ENCODE assay signal across 31 cellular contexts in genomic region chr1:167748901-167749300, GRCh38. TPM values are rescaled to one million over a fixed set of nuclear protein-coding genes. Genes with fewer than 3 reads are reported as not detected.
DNase-seq lines count a peak whose midpoint lies in the region; ATAC-seq and TF ChIP-seq lines count a peak whose summit lies in the region.
"Had no signal": no experiment of that assay in that cellular context is flagged by ENCODE, and none has a peak within 500 bp of the region (broad histone marks: within the 10 kb centered on the region; RNA-seq: fewer than 3 reads in every experiment).

No MANE protein-coding gene starts in this region.

- peaks cover 100% of the 10 kb centered on the region for H3K79me2 ChIP-seq in SK-N-SH (ENCODE audit: insufficient read depth)

- no peaks in the 10 kb centered on the region for H3K36me3 Mint-ChIP-seq in memory B cell
- H3K36me3 Mint-ChIP-seq: CD4-positive, alpha-beta memory T cell; naive B cell had no signal

- H3K9me3 Mint-ChIP-seq in memory B cell: no peaks in the 10 kb centered on the region
- H3K9me3 Mint-ChIP-seq: CD4-positive, alpha-beta memory T cell; naive B cell; stimulated activated naive CD8-positive, alpha-beta T cell treated with anti-CD3 and anti-CD28 coated beads, Interleukin-15, amount 100 ng/mL, for 72 hours had no signal

- POLR2A ChIA-PET in SK-N-SH (lab: Yijun Ruan, JAX): no interaction called here

- CTCF ChIA-PET in SK-N-SH (lab: Yijun Ruan, JAX): no interaction called here

- peaks cover 36% of the 10 kb centered on the region for H4K20me1 ChIP-seq in SK-N-SH (ENCODE audit: insufficient read depth)

- H3K4me1 Mint-ChIP-seq in memory B cell: peaks cover 33% of the 10 kb centered on the region

- H3K4me1 ChIP-seq in SK-N-SH (ENCODE audit: control insufficient read depth in 1 of 2, insufficient read depth in 2 of 2, low read depth in 1 of 2, low read length in 1 of 2) (peaks cover 21 to 23% of the 10 kb centered on the region in 2 experiments; a peak in 3 of 4 replicates), subcutaneous abdominal adipose tissue (ENCODE audit: control insufficient read depth in 5 of 5, insufficient read depth in 5 of 5, low read length in 5 of 5) (peaks cover 5 to 35% (median 18%) of the 10 kb centered on the region in 5 donors)

- TF ChIP-seq EP300 in SK-N-SH (IDR thresholded peaks at IDR 0.05; ENCODE audit: borderline replicate concordance in 1 of 2, low read depth in 1 of 2, low read length in 1 of 2): no peak

- H3K9me2 ChIP-seq in SK-N-SH: no peaks in the 10 kb centered on the region

- ATAC-seq in SK-N-SH treated with all-trans-retinoic acid at 6 μM for 48 hours (no peak; the same call in 2 of the 3 replicates), memory B cell (ENCODE audit: low read depth) (no peak), GM18867 (IDR thresholded peaks at IDR 0.05; ENCODE audit: unreplicated experiment) (no peak)
- ATAC-seq: activated CD4-positive, alpha-beta T cell treated with anti-CD3 and anti-CD28 coated beads for 36 hours; activated CD8-positive, alpha-beta T cell treated with anti-CD3 and anti-CD28 coated beads, Interleukin-2, amount 10 ng/mL, durations not matched to agents 7 days and 5 days; foreskin keratinocyte; heart right ventricle; left lung; stimulated activated naive CD8-positive, alpha-beta T cell treated with anti-CD3 and anti-CD28 coated beads, Interleukin-15, amount 100 ng/mL, for 72 hours; T-helper 17 cell had no signal

- H2AFZ ChIP-seq in SK-N-SH (ENCODE audit: low read depth): no peak overlapping the region

- no peak for TF ChIP-seq CTCF in SK-N-SH (IDR thresholded peaks at IDR 0.05)

- H3K27ac ChIP-seq in SK-N-SH (ENCODE audit: low read depth in 2 of 2, low read length in 1 of 2) (peak overlapping the region; percentile 8 to 64; a peak in 2 of 4 replicates), subcutaneous abdominal adipose tissue (ENCODE audit: low read depth, low read length) (peak overlapping the region; percentile 14)
- H3K27ac ChIP-seq: brain microvascular endothelial cell, epithelial cell of prostate, foreskin keratinocyte, heart right ventricle, left lung, tibial artery had no signal

- H3K9ac ChIP-seq in SK-N-SH (no peak overlapping the region), subcutaneous abdominal adipose tissue (ENCODE audit: low read length in 5 of 5) (no peak overlapping the region)

- H3K4me3 ChIP-seq in SK-N-SH (ENCODE audit: low read depth in 2 of 2, low read length in 1 of 2): no peak overlapping the region
- no peak overlapping the region for H3K4me3 ChIP-seq in subcutaneous abdominal adipose tissue (ENCODE audit: low read depth in 1 of 5, low read length in 5 of 5)
- H3K4me3 ChIP-seq: heart right ventricle, left lung, tibial artery had no signal

- H3K4me3 Mint-ChIP-seq in memory B cell: no peak overlapping the region
- H3K4me3 Mint-ChIP-seq: activated CD4-positive, alpha-beta T cell treated with anti-CD3 and anti-CD28 coated beads for 36 hours; activated CD8-positive, alpha-beta T cell treated with anti-CD3 and anti-CD28 coated beads, Interleukin-2, amount 10 ng/mL, durations not matched to agents 7 days and 5 days; CD4-positive, alpha-beta memory T cell; naive B cell; stimulated activated naive CD8-positive, alpha-beta T cell treated with anti-CD3 and anti-CD28 coated beads, Interleukin-15, amount 100 ng/mL, for 72 hours; T-helper 17 cell had no signal

- peak overlapping the region; percentile 72 for H3K27ac Mint-ChIP-seq in memory B cell
- H3K27ac Mint-ChIP-seq: activated CD4-positive, alpha-beta T cell treated with anti-CD3 and anti-CD28 coated beads for 36 hours; activated CD8-positive, alpha-beta T cell treated with anti-CD3 and anti-CD28 coated beads, Interleukin-2, amount 10 ng/mL, durations not matched to agents 7 days and 5 days; CD4-positive, alpha-beta memory T cell; stimulated activated naive CD8-positive, alpha-beta T cell treated with anti-CD3 and anti-CD28 coated beads, Interleukin-15, amount 100 ng/mL, for 72 hours; T-helper 17 cell had no signal

- H3F3A ChIP-seq in SK-N-SH (replicated peaks; ENCODE audit: insufficient read depth): peaks cover 5% of the 10 kb centered on the region

- no peak for TF ChIP-seq RAD21 in SK-N-SH (IDR thresholded peaks at IDR 0.05; ENCODE audit: low read length)

- H3K36me3 ChIP-seq in SK-N-SH (replicated peaks in 1 of 2; ENCODE audit: control insufficient read depth in 1 of 2, insufficient read depth in 2 of 2, low read length in 1 of 2) (no peaks in the 10 kb centered on the region), subcutaneous abdominal adipose tissue (ENCODE audit: control insufficient read depth in 5 of 5, insufficient read depth in 5 of 5, low read length in 5 of 5) (no peaks in the 10 kb centered on the region)
- H3K36me3 ChIP-seq: brain microvascular endothelial cell, heart right ventricle, left lung, tibial artery had no signal

- no peaks in the 10 kb centered on the region for H3K9me3 ChIP-seq in SK-N-SH
- no peaks in the 10 kb centered on the region for H3K9me3 ChIP-seq in subcutaneous abdominal adipose tissue (ENCODE audit: control insufficient read depth in 5 of 5, low read length in 5 of 5)
- H3K9me3 ChIP-seq: heart right ventricle, left lung, tibial artery had no signal

- H3K27me3 ChIP-seq in SK-N-SH (ENCODE audit: insufficient read depth) (no peaks in the 10 kb centered on the region), subcutaneous abdominal adipose tissue (ENCODE audit: control insufficient read depth in 5 of 5, insufficient read depth in 4 of 5, low read length in 5 of 5) (no peaks in the 10 kb centered on the region)
- H3K27me3 ChIP-seq: brain microvascular endothelial cell, foreskin keratinocyte, heart right ventricle, left lung, tibial artery had no signal

- H3K4me2 ChIP-seq in SK-N-SH: no peak overlapping the region

- H3K27me3 Mint-ChIP-seq in memory B cell: no peaks in the 10 kb centered on the region
- H3K27me3 Mint-ChIP-seq: activated CD4-positive, alpha-beta T cell treated with anti-CD3 and anti-CD28 coated beads for 36 hours; CD4-positive, alpha-beta memory T cell; naive B cell; stimulated activated naive CD8-positive, alpha-beta T cell treated with anti-CD3 and anti-CD28 coated beads, Interleukin-15, amount 100 ng/mL, for 72 hours; T-helper 17 cell had no signal

- DNase-seq in SK-N-SH (no peak), astrocyte of the hippocampus (ENCODE audit: low read depth, low spot score) (peak; percentile 68), memory B cell (ENCODE audit: low spot score in 2 of 2) (no peak), middle frontal gyrus (ENCODE audit: extremely low spot score, low spot score) (no peak), DMS 273 (lab: John Stamatoyannopoulos, UW; ENCODE audit: unreplicated experiment) (no peak)
- DNase-seq: 8988T; activated CD4-positive, alpha-beta T cell treated with anti-CD3 and anti-CD28 coated beads for 36 hours; activated CD8-positive, alpha-beta T cell treated with anti-CD3 and anti-CD28 coated beads, Interleukin-2, amount 10 ng/mL, durations not matched to agents 7 days and 5 days; activated gamma-delta T cell treated with Interleukin-2 at 50 U/mL for 16 hours; brain microvascular endothelial cell; CD4-positive, alpha-beta memory T cell; effector CD4-positive, alpha-beta T cell; foreskin keratinocyte; heart right ventricle; KG1; left lung; mesendoderm; MV-4-11; naive B cell; NCI-H1436 treated with DMSO at 0.1 percent for 48 hours; NCI-H2107; NCI-H774; nucleus accumbens; RPMI8226; stimulated activated naive CD8-positive, alpha-beta T cell treated with anti-CD3 and anti-CD28 coated beads, Interleukin-15, amount 100 ng/mL, for 72 hours; T-helper 17 cell; tibial artery had no signal

TF ChIP-seq in SK-N-SH, 30 proteins besides CTCF, POLR2A, EP300 and RAD21 (continues in another document):
- TF ChIP-seq TEAD4 (IDR thresholded peaks at IDR 0.05; ENCODE audit: borderline replicate concordance, insufficient read depth): no peak
- TF ChIP-seq RCOR1 (IDR thresholded peaks at IDR 0.05; ENCODE audit: low read length): no peak
- no peak for TF ChIP-seq USF1 (IDR thresholded peaks at IDR 0.05; ENCODE audit: borderline replicate concordance, low read depth)
- TF ChIP-seq MEF2A (IDR thresholded peaks at IDR 0.05; ENCODE audit: borderline replicate concordance, low read depth): no peak
- no peak for TF ChIP-seq MXI1 (IDR thresholded peaks at IDR 0.05; ENCODE audit: low read depth, low read length)
- TF ChIP-seq NFIC (IDR thresholded peaks at IDR 0.05; ENCODE audit: borderline replicate concordance): no peak

TF ChIP-seq in SK-N-SH treated with all-trans-retinoic acid at 6 μM for 48 hours, 23 proteins besides CTCF, POLR2A, EP300 and RAD21:
- no peak for TF ChIP-seq ESRRG (CRISPR knock-in tag; IDR thresholded peaks at IDR 0.05)
- no peak for TF ChIP-seq PPARA (CRISPR knock-in tag; IDR thresholded peaks at IDR 0.05; ENCODE audit: borderline replicate concordance)
- no peak for TF ChIP-seq CSRNP3 (CRISPR knock-in tag; IDR thresholded peaks at IDR 0.05)
- no peak for TF ChIP-seq RARB (CRISPR knock-in tag; IDR thresholded peaks at IDR 0.05)
- no peak for TF ChIP-seq ISL1 (CRISPR knock-in tag; IDR thresholded peaks at IDR 0.05)
- TF ChIP-seq ZNF70 (CRISPR knock-in tag; IDR thresholded peaks at IDR 0.05): no peak
TF ChIP-seq in SK-N-SH treated with all-trans-retinoic acid at 6 μM for 48 hours: peak in this region for 0.

RNA-seq across cellular contexts. Expression of gene MPZL1, which starts 27.1 kb away (rescaled TPM):
- 27.3 and 34.4 TPM in 2 replicates for polyA plus RNA-seq in SK-N-SH (2012; rRNA removed)
- polyA plus RNA-seq in SK-N-SH (2012; cell fraction: cytosol; rRNA removed): 34.9 and 39.9 TPM in 2 replicates
- polyA plus RNA-seq in SK-N-SH (2012; cell fraction: nucleus; rRNA removed): 17.1 and 32.0 TPM in 2 replicates
